Comparison of ENCODE assay signal across 8 cellular contexts in the genomic region with DNA sequence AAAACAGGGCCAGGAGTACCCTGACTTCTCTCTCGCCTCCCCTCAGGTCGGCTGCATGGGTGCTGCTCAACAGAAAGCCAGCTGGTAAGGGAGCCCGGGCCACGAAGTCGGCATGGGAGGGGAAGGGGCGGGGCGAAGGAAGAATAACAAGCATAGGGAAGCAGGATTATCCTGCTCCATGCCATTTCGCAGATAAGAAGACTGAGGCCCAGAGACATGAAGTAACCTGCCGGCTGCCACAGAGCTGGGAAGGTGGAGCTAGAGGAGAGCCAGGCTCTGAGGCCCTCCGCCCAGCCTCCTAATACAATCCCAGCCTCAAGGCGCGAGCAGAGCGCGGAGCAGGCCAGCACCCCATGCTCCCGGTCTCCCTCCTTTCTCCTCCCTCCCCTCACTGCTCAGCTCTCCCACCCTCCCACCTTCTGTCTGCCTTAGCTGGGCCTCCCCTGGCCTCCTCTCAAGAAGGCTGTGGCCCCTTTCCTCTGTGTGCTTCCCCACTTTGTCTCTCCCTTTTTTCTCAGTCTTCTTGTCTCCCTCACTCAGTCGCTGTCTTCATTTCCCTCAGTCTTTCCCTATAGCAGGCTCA. TPM values are rescaled to one million over a fixed set of nuclear protein-coding genes. Genes with fewer than 3 reads are reported as not detected.
DNase-seq lines count a peak whose midpoint lies in the region; ATAC-seq and TF ChIP-seq lines count a peak whose summit lies in the region.

No MANE protein-coding gene starts in this region.

- no peaks in the 10 kb centered on the region for H3K79me2 ChIP-seq in fibroblast of lung (ENCODE audit: control insufficient read depth, insufficient read depth, low read length)

- TF ChIP-seq CTCF in fibroblast of lung (conservative IDR thresholded peaks at IDR 0.05 in 1 of 2, IDR thresholded peaks at IDR 0.05 in 1 of 2; ENCODE audit: low read depth in 1 of 2, low read length in 2 of 2) (no peak), progenitor cell of endocrine pancreas (IDR thresholded peaks at IDR 0.05; ENCODE audit: unreplicated experiment) (no peak)

- H3K36me3 ChIP-seq in BLaER1 = no peaks in the 10 kb centered on the region
- H3K36me3 ChIP-seq in SK-N-MC (ENCODE audit: insufficient read depth, low read length) = no peaks in the 10 kb centered on the region
- H3K36me3 ChIP-seq in fibroblast of lung (ENCODE audit: control insufficient read depth, insufficient read depth, low read length) = no peaks in the 10 kb centered on the region

- DNase-seq in SK-N-MC (ENCODE audit: low read depth, low spot score) (no peak), fibroblast of lung (ENCODE audit: low read depth in 2 of 2) (no peak), progenitor cell of endocrine pancreas (ENCODE audit: low spot score, unreplicated experiment) (no peak), SIG-M5 treated with dmso at 0.1 percent for 504 hours (lab: John Stamatoyannopoulos, UW; ENCODE audit: unreplicated experiment) (no peak), islet precursor cell (no peak)
- no peak for DNase-seq in effector CD8-positive, alpha-beta T cell (lab: John Stamatoyannopoulos, UW)

- peak overlapping the region; percentile 67 for H3K4me3 Mint-ChIP-seq in progenitor cell of endocrine pancreas (ENCODE audit: low read depth)

- H3K4me1 Mint-ChIP-seq in progenitor cell of endocrine pancreas (ENCODE audit: low read depth) = peaks cover 12% of the 10 kb centered on the region

- H4K20me1 ChIP-seq in BLaER1 (no peaks in the 10 kb centered on the region), fibroblast of lung (ENCODE audit: control insufficient read depth, extremely low read depth, insufficient read depth, low read length) (no peaks in the 10 kb centered on the region)

- ATAC-seq in GM21619 (IDR thresholded peaks at IDR 0.05; ENCODE audit: unreplicated experiment) = peak; percentile 16

- H3K4me2 ChIP-seq in BLaER1 (peak overlapping the region; percentile 99), fibroblast of lung (ENCODE audit: extremely low read depth, insufficient read depth, low read length) (peak overlapping the region; percentile 94)

- H3K9me3 Mint-ChIP-seq in progenitor cell of endocrine pancreas (ENCODE audit: low read depth) = no peaks in the 10 kb centered on the region

- H3K27me3 ChIP-seq in BLaER1 (no peaks in the 10 kb centered on the region), fibroblast of lung (ENCODE audit: control insufficient read depth, insufficient read depth, low read length) (no peaks in the 10 kb centered on the region)

- H3K9me3 ChIP-seq in BLaER1 (no peaks in the 10 kb centered on the region), SK-N-MC (ENCODE audit: low read depth, low read length) (no peaks in the 10 kb centered on the region), fibroblast of lung (ENCODE audit: control insufficient read depth, insufficient read depth, low read depth, low read length) (no peaks in the 10 kb centered on the region)

- H3K4me1 ChIP-seq in BLaER1 = peaks cover 47% of the 10 kb centered on the region
- peaks cover 12% of the 10 kb centered on the region for H3K4me1 ChIP-seq in fibroblast of lung (ENCODE audit: control insufficient read depth, extremely low read depth, insufficient read depth, low read length)

- peak overlapping the region; percentile 74; the same call in 1 of the 2 replicates for H3K4me3 ChIP-seq in BLaER1
- H3K4me3 ChIP-seq in SK-N-MC = peak overlapping the region; percentile 42
- peak overlapping the region; percentile 17 to 51 (median 30) for H3K4me3 ChIP-seq in fibroblast of lung (replicated peaks in 1 of 4; ENCODE audit: control extremely low read depth in 1 of 4, insufficient read depth in 1 of 4, low read depth in 3 of 4, low read length in 4 of 4)

- H3K36me3 Mint-ChIP-seq in progenitor cell of endocrine pancreas (ENCODE audit: insufficient read depth) = no peaks in the 10 kb centered on the region

- H3K27ac ChIP-seq in BLaER1 = peak overlapping the region; percentile 58; the same call in 1 of the 2 replicates
- peak overlapping the region; percentile 51; the same call in 1 of the 2 replicates for H3K27ac ChIP-seq in SK-N-MC
- peak overlapping the region; percentile 77 for H3K27ac ChIP-seq in fibroblast of lung (ENCODE audit: insufficient read depth, low read length)

- H3K9ac ChIP-seq in BLaER1 (peak overlapping the region; percentile 57), SK-N-MC (ENCODE audit: insufficient read length) (peak overlapping the region; percentile 7), fibroblast of lung (ENCODE audit: insufficient read depth, low read length) (peak overlapping the region; percentile 50)

- peak overlapping the region; percentile 98 for H2AFZ ChIP-seq in fibroblast of lung (ENCODE audit: low read length)

- peak overlapping the region; percentile 88 for H3K27ac Mint-ChIP-seq in progenitor cell of endocrine pancreas

- no peaks in the 10 kb centered on the region for H3K27me3 Mint-ChIP-seq in progenitor cell of endocrine pancreas

RNA-seq across cellular contexts. Expression of a gene that starts 13.2 kb away (rescaled TPM):
- 70.6 and 121 TPM in 2 replicates for total RNA-seq in fibroblast of lung
- polyA plus RNA-seq in fibroblast of lung = 29.6 and 213 TPM in 2 replicates
- polyA plus RNA-seq in fibroblast of lung (2012) = 195 and 1,020 TPM in 2 replicates
- 321 and 1,177 TPM in 2 replicates for polyA minus RNA-seq in fibroblast of lung (ENCODE audit: low replicate concordance)
- 748 and 769 TPM in 2 replicates for total RNA-seq in progenitor cell of endocrine pancreas

RNA-seq across cellular contexts. Expression of a gene that starts 25.3 kb away (rescaled TPM):
- 26.5 and 36.3 TPM in 2 replicates for total RNA-seq in fibroblast of lung
- polyA plus RNA-seq in fibroblast of lung = 16.7 and 34.7 TPM in 2 replicates
- 31.7 and 65.1 TPM in 2 replicates for polyA plus RNA-seq in fibroblast of lung (2012)
- 20.7 and 58.1 TPM in 2 replicates for polyA minus RNA-seq in fibroblast of lung (ENCODE audit: low replicate concordance)
- 5.1 and 5.3 TPM in 2 replicates for total RNA-seq in progenitor cell of endocrine pancreas

Comparison
In these comparisons a context has a peak if more than half of its experiments do, and no peak if none do; other contexts are left out.
1. H3K9ac ChIP-seq: peak in every context shown above with its lines; median percentile 57 in BLaER1; 50 in fibroblast of lung; 7 in SK-N-MC.